In the genomic region with DNA sequence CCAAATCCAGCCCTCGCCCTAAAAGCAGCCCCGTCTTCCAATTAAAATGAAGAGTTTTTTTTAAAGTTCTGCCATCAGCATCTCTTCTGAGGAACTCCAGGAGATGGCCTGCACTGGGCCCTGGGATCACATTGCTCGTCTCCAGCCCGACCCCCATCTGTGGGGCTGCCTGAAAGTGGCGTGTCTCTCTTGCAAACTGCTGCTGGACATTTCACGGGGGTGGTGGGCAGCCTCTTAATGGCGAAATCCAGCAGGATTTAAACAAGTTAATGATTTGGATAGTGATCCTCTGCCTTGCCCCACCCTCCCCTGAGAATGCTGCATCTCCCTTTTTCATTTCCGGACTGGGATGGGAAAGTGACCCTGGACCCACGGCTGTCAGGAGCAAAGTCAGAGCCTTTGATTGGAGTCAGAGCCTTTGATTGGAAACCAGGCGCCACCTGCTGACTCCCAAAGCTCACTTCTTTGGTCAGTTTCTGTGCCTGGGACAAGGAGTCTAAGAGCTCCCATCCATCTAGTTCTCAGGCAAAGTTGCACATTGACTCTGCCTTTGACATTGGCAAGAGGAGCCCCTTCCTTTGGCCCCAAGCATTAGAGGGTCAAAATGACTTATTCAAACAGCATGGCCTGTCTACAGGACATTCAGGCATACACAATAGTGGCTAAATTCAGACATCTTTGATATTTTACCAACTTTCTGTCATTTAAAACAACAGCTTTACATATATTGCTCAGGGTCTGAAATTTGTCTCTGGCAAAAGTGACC, we compare ENCODE assay signal across 8 cellular contexts.
A peak's percentile ranks its signal among the peaks of the same experiment; 100 is the strongest.
DNase-seq lines count a peak whose midpoint lies in the region; ATAC-seq and TF ChIP-seq lines count a peak whose summit lies in the region.

No MANE protein-coding gene starts in this region.

- H3K27me3 ChIP-seq in Peyer's patch: no peaks in the 10 kb centered on the region

- no peak for TF ChIP-seq POLR2A in Peyer's patch (IDR thresholded peaks at IDR 0.05)

- H3K4me1 ChIP-seq in Peyer's patch (no peaks in the 10 kb centered on the region), mucosa of descending colon (ENCODE audit: low read depth) (no peaks in the 10 kb centered on the region)

- H3K36me3 ChIP-seq in Peyer's patch (no peaks in the 10 kb centered on the region), mucosa of descending colon (ENCODE audit: low read depth) (no peaks in the 10 kb centered on the region)

- no peak overlapping the region for H3K4me3 ChIP-seq in Peyer's patch
- no peak overlapping the region for H3K4me3 ChIP-seq in epithelial cell of esophagus (ENCODE audit: low read length)
- H3K4me3 ChIP-seq in mucosa of descending colon: no peak overlapping the region

- H3K9me3 ChIP-seq in Peyer's patch: no peaks in the 10 kb centered on the region
- no peaks in the 10 kb centered on the region for H3K9me3 ChIP-seq in mucosa of descending colon

- peak; percentile 58 for DNase-seq in DMS79 treated with DMSO at 0.1 percent for 48 hours (lab: John Stamatoyannopoulos, UW)
- DNase-seq in HuH-7.5 (ENCODE audit: low spot score): peak; percentile 66
- DNase-seq in Peyer's patch: peak in 2 of 3 donors; percentile 72 to 76
- peak; percentile 75 for DNase-seq in epithelial cell of esophagus (ENCODE audit: low read depth)
- peak in 2 of 3 donors; percentile 72 to 84 for DNase-seq in mucosa of descending colon
- no peak for DNase-seq in activated CD4-positive, CD25-positive, alpha-beta regulatory T cell treated with anti-CD3 and anti-CD28 coated beads, Interleukin-2, amount 50 U/mL, for 72 hours

- ATAC-seq in mucosa of descending colon (peak; percentile 74), HG02870 (IDR thresholded peaks at IDR 0.05; ENCODE audit: unreplicated experiment) (no peak), GM18519 (IDR thresholded peaks at IDR 0.05; ENCODE audit: low FRiP score, unreplicated experiment) (no peak)

- H3K27ac ChIP-seq in Peyer's patch: no peak overlapping the region

- intact Hi-C loops in mucosa of descending colon (cut with DNase I, micrococcal nuclease): no loop called here

- TF ChIP-seq CTCF in Peyer's patch (IDR thresholded peaks at IDR 0.05): peak in 5 of 6 experiments; percentile 23 to 72 (median 67)
- peak; percentile 81 for TF ChIP-seq CTCF in epithelial cell of esophagus (IDR thresholded peaks at IDR 0.05; ENCODE audit: insufficient read depth, low read depth, low read length, missing control alignments)
- TF ChIP-seq CTCF in mucosa of descending colon (IDR thresholded peaks at IDR 0.05): no peak
